In the genomic region with DNA sequence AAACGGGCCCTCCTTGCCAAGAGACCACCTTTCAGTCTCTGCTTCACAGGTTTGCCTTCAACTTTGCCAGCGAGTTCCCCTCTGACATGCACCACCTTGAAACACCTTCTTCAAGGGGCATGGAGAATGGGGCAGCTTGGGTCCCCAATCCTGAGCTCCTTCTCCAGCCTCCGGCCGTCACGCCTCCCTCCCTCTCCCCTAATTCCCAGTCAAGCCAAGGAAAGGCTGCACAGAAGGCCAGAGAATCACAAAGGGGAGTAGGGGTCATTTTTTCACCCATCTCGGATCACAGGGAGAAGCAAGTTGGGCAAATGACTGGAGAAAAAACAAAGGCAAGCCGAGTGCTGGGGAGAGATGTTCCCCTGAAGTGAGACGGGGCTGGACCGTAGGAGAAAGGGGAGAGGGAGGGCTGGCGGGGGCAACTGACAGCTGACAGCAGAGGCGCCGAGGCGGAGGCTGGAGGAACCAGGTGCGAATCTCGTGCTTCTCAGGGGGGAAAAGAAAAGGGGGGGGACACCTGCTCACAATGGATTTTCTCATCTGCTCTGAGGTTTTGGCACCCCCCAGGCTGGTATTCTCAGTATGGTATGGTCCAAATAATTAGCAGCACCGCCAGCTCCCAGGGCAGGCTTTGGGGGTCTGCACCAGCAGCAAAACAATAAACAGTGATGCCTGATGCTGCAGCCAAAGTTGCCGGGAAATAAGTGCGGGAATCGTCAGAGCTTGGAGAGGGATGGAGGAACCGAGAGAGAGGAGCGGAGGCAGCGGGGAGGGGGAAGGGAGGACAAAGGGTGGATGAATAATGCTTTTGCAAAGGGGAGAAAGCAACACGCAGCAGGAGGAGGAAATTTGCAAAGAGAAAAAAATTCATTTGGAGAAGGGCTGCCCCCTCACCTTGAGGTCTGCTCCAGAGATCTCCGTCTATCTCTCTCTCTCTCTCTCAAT, we compare ENCODE assay signal across 8 cellular contexts. TPM values are rescaled to one million over a fixed set of nuclear protein-coding genes. Genes with fewer than 3 reads are reported as not detected.
DNase-seq lines count a peak whose midpoint lies in the region; ATAC-seq and TF ChIP-seq lines count a peak whose summit lies in the region.

No MANE protein-coding gene starts in this region.

- intact Hi-C loops in mammary epithelial cell (cut with micrococcal nuclease) = loop anchor here (2.0 to 10.0 kb wide), 2 partner anchors 156 to 866 kb away; no protein-coding TSS in a partner anchor

- CTCF ChIA-PET in mammary epithelial cell (lab: Charles Lee; ENCODE audit: low non-redundant PET) = no interaction called here

- no TSS peak for BruUV-seq in mammary epithelial cell (replicated peaks; lab: Mats Ljungman, UMichigan)

- no peak for TF ChIP-seq CTCF in mammary epithelial cell (conservative IDR thresholded peaks at IDR 0.05 in 1 of 2, IDR thresholded peaks at IDR 0.05 in 1 of 2; ENCODE audit: extremely low read depth in 1 of 2, insufficient read depth in 1 of 2, low read depth in 1 of 2, low read length in 2 of 2)

- H3K27me3 ChIP-seq in mammary epithelial cell (ENCODE audit: insufficient read depth, low read length) (no peaks in the 10 kb centered on the region), mononuclear cell (ENCODE audit: insufficient read depth, low read length) (peaks cover 51% of the 10 kb centered on the region)

- in situ Hi-C loops in mammary epithelial cell (cut with MboI; ENCODE audit: low sequenced_read_pairs in 2 of 2) = loop anchor here (10.0 kb wide), 2 partner anchors 194 to 304 kb away; no protein-coding TSS in a partner anchor

- WGBS in mammary epithelial cell (ENCODE audit: low coverage, missing lambda C conversion rate) = 8% methylated on average over 16 of the region's 24 CpGs

- no peak overlapping the region for H3K9ac ChIP-seq in mammary epithelial cell (ENCODE audit: insufficient read depth, low read length)

- H3K27ac ChIP-seq in mammary epithelial cell (ENCODE audit: insufficient read depth, low read depth, low read length) = no peak overlapping the region

- ATAC-seq in HG02588 (IDR thresholded peaks at IDR 0.05; ENCODE audit: unreplicated experiment) = no peak

- H3K4me1 ChIP-seq in mammary epithelial cell (ENCODE audit: insufficient read depth, low read length) = peaks cover 39% of the 10 kb centered on the region
- peaks cover 42% of the 10 kb centered on the region for H3K4me1 ChIP-seq in mononuclear cell (ENCODE audit: insufficient read depth, low read length)

- H2AFZ ChIP-seq in mammary epithelial cell (ENCODE audit: low read depth, low read length) = no peak overlapping the region

- H3K36me3 ChIP-seq in mammary epithelial cell (ENCODE audit: insufficient read depth, low read length) = no peaks in the 10 kb centered on the region

- no peaks in the 10 kb centered on the region for H4K20me1 ChIP-seq in mammary epithelial cell (ENCODE audit: insufficient read depth, low read length)

- DNase-seq in Ammon's horn (ENCODE audit: low spot score) = peak; percentile 57
- DNase-seq in NCI-H1105 (lab: John Stamatoyannopoulos, UW) = peak; percentile 24
- DNase-seq in mammary epithelial cell = no peak
- no peak for DNase-seq in central memory CD4-positive, alpha-beta T cell
- DNase-seq in stimulated activated CD4-positive, alpha-beta T cell treated with anti-CD3 and anti-CD28 coated beads, Interleukin-2, amount 100 ng/mL, for 24 hours = no peak
- no peak for DNase-seq in cortex of kidney (lab: John Stamatoyannopoulos, UW)

- H3K9me3 ChIP-seq in mammary epithelial cell (replicated peaks; ENCODE audit: insufficient read depth, low read length) (no peaks in the 10 kb centered on the region), mononuclear cell (ENCODE audit: low read depth, low read length) (no peaks in the 10 kb centered on the region)

- peak overlapping the region; percentile 58 for H3K4me2 ChIP-seq in mammary epithelial cell (ENCODE audit: insufficient read depth, low read depth, low read length)

- H3K4me3 ChIP-seq in mammary epithelial cell (replicated peaks in 1 of 3; ENCODE audit: insufficient read depth in 1 of 3, low read depth in 2 of 3, low read length in 3 of 3) (peak overlapping the region in 2 of 3 experiments; percentile 35 to 44), mononuclear cell (ENCODE audit: low read length) (peak overlapping the region; percentile 18)

- H3K79me2 ChIP-seq in mammary epithelial cell (ENCODE audit: insufficient read depth, low read length) = no peaks in the 10 kb centered on the region

- dilution Hi-C loops in mammary epithelial cell (cut with HindIII; ENCODE audit: low sequenced_read_pairs) = no loop called here

RNA-seq across cellular contexts. Expression of gene YPEL4, which starts 0.6 kb away (rescaled TPM):
- total RNA-seq in mammary epithelial cell (under 1 TPM; under 0.01 to 0.35 TPM), mononuclear cell (1.3 TPM)
- polyA plus RNA-seq in mammary epithelial cell = 0.05 TPM
- not detected for polyA minus RNA-seq in mammary epithelial cell

RNA-seq across cellular contexts. Expression of gene CLP1, which starts 8.5 kb away (rescaled TPM):
- total RNA-seq in mammary epithelial cell (10 to 100 TPM; 16.0 to 19.0 TPM), mononuclear cell (53.4 TPM)
- polyA plus RNA-seq in mammary epithelial cell = 38.7 TPM
- polyA minus RNA-seq in mammary epithelial cell = 19.0 TPM

RNA-seq across cellular contexts. Expression of gene ZDHHC5, which starts 18.9 kb away (rescaled TPM):
- total RNA-seq in mammary epithelial cell (100 to 1,000 TPM in 1 of 2 donors, 10 to 100 TPM in 1; 81.7 to 101 TPM), mononuclear cell (48.9 TPM)
- 94.2 TPM for polyA plus RNA-seq in mammary epithelial cell
- polyA minus RNA-seq in mammary epithelial cell = 108 TPM

RNA-seq across cellular contexts. Expression of gene SERPING1, which starts 51.6 kb away (rescaled TPM):
- total RNA-seq in mammary epithelial cell (10 to 100 TPM in 1 of 2 donors, 1 to 10 TPM in 1; 9.7 to 23.8 TPM), mononuclear cell (2.4 TPM)
- polyA plus RNA-seq in mammary epithelial cell = 15.3 TPM
- polyA minus RNA-seq in mammary epithelial cell = 29.9 TPM

Comparison
In these comparisons a context has a peak if more than half of its experiments do, and no peak if none do; other contexts are left out.
1. DNase-seq: peak in Ammon's horn (single experiment) and NCI-H1105 (single experiment); none in mammary epithelial cell (single experiment), central memory CD4-positive, alpha-beta T cell (single experiment), stimulated activated CD4-positive, alpha-beta T cell treated with anti-CD3 and anti-CD28 coated beads, Interleukin-2, amount 100 ng/mL, for 24 hours (0 of 2) and cortex of kidney (single experiment).